Comparison of ENCODE assay signal across 12 cellular contexts in genomic region chr2:121471571-121472464, GRCh38. TPM values are rescaled to one million over a fixed set of nuclear protein-coding genes. Genes with fewer than 3 reads are reported as not detected.
DNase-seq lines count a peak whose midpoint lies in the region; ATAC-seq and TF ChIP-seq lines count a peak whose summit lies in the region.
"Had no signal": no experiment of that assay in that cellular context is flagged by ENCODE, and none has a peak within 500 bp of the region (broad histone marks: within the 10 kb centered on the region; RNA-seq: fewer than 3 reads in every experiment).

No MANE protein-coding gene starts in this region.

- intact Hi-C loops in natural killer cell (cut with micrococcal nuclease) = no loop called here

- TF ChIP-seq RAD21 in Ishikawa (IDR thresholded peaks at IDR 0.05; ENCODE audit: low read depth) = no peak

- POLR2A ChIA-PET in CD8-positive, alpha-beta memory T cell (lab: Charles Lee) = no interaction called here

- TF ChIP-seq EP300 in Ishikawa (IDR thresholded peaks at IDR 0.05; ENCODE audit: borderline replicate concordance) = no peak

- peaks cover 25% of the 10 kb centered on the region for H3K36me3 ChIP-seq in CD8-positive, alpha-beta memory T cell (ENCODE audit: insufficient read depth, low read length)
- H3K36me3 ChIP-seq in ectodermal cell (ENCODE audit: control insufficient read depth, insufficient read depth, low read length) = peaks cover 20% of the 10 kb centered on the region

- H3K9me3 ChIP-seq in CD8-positive, alpha-beta memory T cell (ENCODE audit: low read length) = no peaks in the 10 kb centered on the region
- H3K9me3 ChIP-seq in ectodermal cell (ENCODE audit: control insufficient read depth, low read length) = no peaks in the 10 kb centered on the region

- peak overlapping the region; percentile 55 to 90 (median 76) for H3K27ac Mint-ChIP-seq in CD8-positive, alpha-beta memory T cell
- H3K27ac Mint-ChIP-seq in natural killer cell = peak overlapping the region; percentile 91 to 92
- H3K27ac Mint-ChIP-seq: activated B cell treated with CpG ODN at 0.5 μM for 24 hours had no signal

- no peak overlapping the region for H3K27ac ChIP-seq in CD8-positive, alpha-beta memory T cell (ENCODE audit: low read depth, low read length)
- peak overlapping the region; percentile 57 for H3K27ac ChIP-seq in ectodermal cell (ENCODE audit: insufficient read depth, low read depth, low read length, poor library complexity, severe bottlenecking)
- H3K27ac ChIP-seq: skin epidermis had no signal

- DNase-seq in CD8-positive, alpha-beta memory T cell = no peak
- DNase-seq in natural killer cell = no peak
- DNase-seq in COR-L47 (lab: John Stamatoyannopoulos, UW) = no peak
- no peak for DNase-seq in SW 1271 (lab: John Stamatoyannopoulos, UW)
- DNase-seq: activated B cell treated with CpG ODN at 0.5 μM for 24 hours, DND-41, NCI-H1436 had no signal

- H3K4me3 Mint-ChIP-seq in CD8-positive, alpha-beta memory T cell = peak overlapping the region in 1 of 7 donors; percentile 38
- peak overlapping the region; percentile 52 for H3K4me3 Mint-ChIP-seq in natural killer cell
- H3K4me3 Mint-ChIP-seq: activated B cell treated with CpG ODN at 0.5 μM for 24 hours had no signal

- no peaks in the 10 kb centered on the region for H3K4me1 ChIP-seq in CD8-positive, alpha-beta memory T cell (ENCODE audit: insufficient read depth, low read length)
- peaks cover 34% of the 10 kb centered on the region for H3K4me1 ChIP-seq in ectodermal cell (ENCODE audit: control insufficient read depth, insufficient read depth, low read length)

- CTCF ChIA-PET in CD8-positive, alpha-beta memory T cell (lab: Charles Lee) = no interaction called here

- H3K9me3 Mint-ChIP-seq in CD8-positive, alpha-beta memory T cell = no peaks in the 10 kb centered on the region
- H3K9me3 Mint-ChIP-seq in natural killer cell = no peaks in the 10 kb centered on the region
- H3K9me3 Mint-ChIP-seq: activated B cell treated with CpG ODN at 0.5 μM for 24 hours had no signal

- no peak for TF ChIP-seq CTCF in natural killer cell (IDR thresholded peaks at IDR 0.05)

- ATAC-seq in natural killer cell = no peak
- ATAC-seq in GM21528 (IDR thresholded peaks at IDR 0.05; ENCODE audit: low FRiP score, unreplicated experiment) = no peak
- no peak for ATAC-seq in HG02759 (IDR thresholded peaks at IDR 0.05; ENCODE audit: unreplicated experiment)

- no peaks in the 10 kb centered on the region for H3K27me3 ChIP-seq in CD8-positive, alpha-beta memory T cell (ENCODE audit: insufficient read depth, low read length, poor library complexity, severe bottlenecking)
- no peaks in the 10 kb centered on the region for H3K27me3 ChIP-seq in ectodermal cell (ENCODE audit: control insufficient read depth, insufficient read depth, low read length, poor library complexity, severe bottlenecking)

- WGBS in ectodermal cell, 2 experiments = 88 to 90% methylated on average over 7 to 8 of the region's 8 CpGs

- peaks cover 17 to 53% (median 31%) of the 10 kb centered on the region in 3 donors for H3K36me3 Mint-ChIP-seq in CD8-positive, alpha-beta memory T cell
- H3K36me3 Mint-ChIP-seq in natural killer cell = peaks cover 11% of the 10 kb centered on the region

- H3K27me3 Mint-ChIP-seq in CD8-positive, alpha-beta memory T cell = no peaks in the 10 kb centered on the region
- no peaks in the 10 kb centered on the region for H3K27me3 Mint-ChIP-seq in natural killer cell (ENCODE audit: low read depth in 2 of 2)
- H3K27me3 Mint-ChIP-seq: activated B cell treated with CpG ODN at 0.5 μM for 24 hours had no signal

- H3K4me3 ChIP-seq in CD8-positive, alpha-beta memory T cell (ENCODE audit: low read length) = no peak overlapping the region
- H3K4me3 ChIP-seq in ectodermal cell (ENCODE audit: insufficient read depth, low read depth, low read length) = no peak overlapping the region
- H3K4me3 ChIP-seq: skin epidermis had no signal

- H3K4me1 Mint-ChIP-seq in CD8-positive, alpha-beta memory T cell = peaks cover 46 to 54% (median 52%) of the 10 kb centered on the region in 3 donors
- H3K4me1 Mint-ChIP-seq in natural killer cell = peaks cover 88 to 93% of the 10 kb centered on the region in 2 donors

TF ChIP-seq in Ishikawa, 13 proteins besides CTCF, POLR2A, EP300 and RAD21:
- TF ChIP-seq YY1 (IDR thresholded peaks at IDR 0.05; ENCODE audit: low read depth) = no peak
- TF ChIP-seq NFIC (IDR thresholded peaks at IDR 0.05) = peak; percentile 61
- TF ChIP-seq FOXM1 (IDR thresholded peaks at IDR 0.05; ENCODE audit: borderline replicate concordance, low read depth) = no peak
- TF ChIP-seq, protein P1, sequence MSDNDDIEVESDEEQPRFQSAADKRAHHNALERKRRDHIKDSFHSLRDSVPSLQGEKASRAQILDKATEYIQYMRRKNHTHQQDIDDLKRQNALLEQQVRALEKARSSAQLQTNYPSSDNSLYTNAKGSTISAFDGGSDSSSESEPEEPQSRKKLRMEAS (IDR thresholded peaks at IDR 0.05) = no peak
- no peak for TF ChIP-seq TAF1 (IDR thresholded peaks at IDR 0.05; ENCODE audit: low read depth)
- peak; percentile 89 for TF ChIP-seq TEAD4 (IDR thresholded peaks at IDR 0.05)
- TF ChIP-seq CEBPB (IDR thresholded peaks at IDR 0.05) = peak; percentile 33; the same call in 1 of the 2 replicates
TF ChIP-seq in Ishikawa: peak in this region for 3.

RNA-seq across cellular contexts. Expression of gene RNU4ATAC, which starts 58.9 kb away (rescaled TPM):
- not detected for total RNA-seq in CD8-positive, alpha-beta memory T cell
- polyA plus RNA-seq in CD8-positive, alpha-beta memory T cell = not detected
- polyA plus RNA-seq in ectodermal cell (2013, experiment 1 of 4) = 117 TPM
- polyA plus RNA-seq in ectodermal cell (2013, experiment 2 of 4) = 202 TPM
- polyA plus RNA-seq in ectodermal cell (2013, experiment 3 of 4) = 1,776 TPM
- polyA plus RNA-seq in ectodermal cell (2013, experiment 4 of 4) = 892 TPM
- total RNA-seq in natural killer cell = not detected
- total RNA-seq: activated B cell treated with CpG ODN at 0.5 μM for 24 hours had no signal
